Comparison of ENCODE assay signal across 8 cellular contexts in the genomic region with DNA sequence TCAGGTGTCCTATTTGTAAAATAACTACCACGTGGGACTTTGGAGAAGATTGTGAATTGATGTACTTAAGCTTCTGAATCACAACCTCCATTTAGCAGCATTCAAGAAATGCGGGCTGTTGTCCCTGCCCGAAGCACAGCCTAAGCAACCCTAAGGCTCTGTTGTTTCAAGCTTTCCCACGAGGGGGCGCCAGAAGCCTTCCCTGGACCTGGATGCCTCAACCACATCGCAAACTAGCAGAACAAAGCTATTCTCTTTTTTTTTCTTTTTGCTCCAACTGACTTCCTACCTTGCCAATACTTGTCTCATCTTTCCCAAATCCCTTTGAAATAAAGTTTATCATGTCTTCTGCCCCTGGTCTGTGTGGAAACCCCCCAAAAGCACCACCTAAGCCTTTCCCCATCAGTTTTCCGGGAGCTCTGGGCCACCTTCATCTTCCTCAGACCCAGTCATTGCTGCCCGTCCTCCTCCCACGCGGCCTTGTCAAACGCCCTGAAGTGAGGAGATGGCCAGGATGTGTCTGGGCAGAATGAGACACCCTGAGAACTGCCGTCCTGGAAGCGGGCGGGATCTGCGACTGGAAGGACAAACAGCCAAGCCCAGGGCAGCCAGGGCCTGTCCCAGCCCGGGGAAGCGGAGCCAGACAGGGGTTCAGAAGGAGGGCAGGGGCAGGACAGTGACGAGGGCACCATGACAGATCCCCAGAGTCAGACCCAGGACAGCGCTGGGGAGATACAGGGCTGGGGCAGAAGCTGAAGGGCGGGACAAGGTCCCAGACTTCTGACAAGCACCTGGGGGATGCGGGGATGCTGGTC.
A peak's percentile ranks its signal among the peaks of the same experiment; 100 is the strongest.
DNase-seq lines count a peak whose midpoint lies in the region; ATAC-seq, FAIRE-seq and TF ChIP-seq lines count a peak whose summit lies in the region.

No MANE protein-coding gene starts in this region.

- H3K4me1 ChIP-seq in A673 (ENCODE audit: insufficient read depth, low read length, poor library complexity, severe bottlenecking), result no peaks in the 10 kb centered on the region
- H3K4me1 ChIP-seq in breast epithelium, result no peaks in the 10 kb centered on the region

- no TSS peak for BruUV-seq in A673 (replicated peaks; lab: Mats Ljungman, UMichigan)

- H3K27me3 ChIP-seq in A673 (replicated peaks; ENCODE audit: insufficient read depth, low read depth, low read length, poor library complexity) (peaks cover 28% of the 10 kb centered on the region), WERI-Rb-1 (ENCODE audit: insufficient read depth, low read depth, severe bottlenecking) (no peaks in the 10 kb centered on the region), breast epithelium (no peaks in the 10 kb centered on the region)

- H3K4me3 ChIP-seq in A673 (ENCODE audit: low read depth, low read length, poor library complexity, severe bottlenecking) (no peak overlapping the region), WERI-Rb-1 (ENCODE audit: low read depth, low read length) (no peak overlapping the region), breast epithelium (no peak overlapping the region)

- FAIRE-seq in islet of Langerhans (lab: Jason Lieb, UNC), result peak; percentile 71

- H3K36me3 ChIP-seq in A673 (ENCODE audit: insufficient read depth, low read length, poor library complexity, severe bottlenecking) (no peaks in the 10 kb centered on the region), WERI-Rb-1 (no peaks in the 10 kb centered on the region), breast epithelium (no peaks in the 10 kb centered on the region)

- H3K27ac ChIP-seq in A673 (ENCODE audit: low read depth, low read length, poor library complexity, severe bottlenecking), result no peak overlapping the region
- peak overlapping the region; percentile 56 for H3K27ac ChIP-seq in WERI-Rb-1
- H3K27ac ChIP-seq in breast epithelium, result no peak overlapping the region

- ATAC-seq in GM18907 (IDR thresholded peaks at IDR 0.05; ENCODE audit: unreplicated experiment) (peak; percentile 51), HG03280 (IDR thresholded peaks at IDR 0.05; ENCODE audit: unreplicated experiment) (no peak)

- DNase-seq in A673 (ENCODE audit: low spot score) (peak; percentile 83), NCI-H2081 (lab: John Stamatoyannopoulos, UW) (peak; percentile 57 to 62), WERI-Rb-1 (peak; percentile 87), breast epithelium (ENCODE audit: low spot score in 2 of 2) (peak; percentile 59 to 71)
- DNase-seq in stimulated activated CD4-positive, alpha-beta T cell treated with anti-CD3 and anti-CD28 coated beads, Interleukin-1b, Interleukin-23, amount 100 ng/mL, for 1 hour (ENCODE audit: low read depth in 2 of 2), result peak; percentile 32 to 80

- peak; percentile 91 for TF ChIP-seq CTCF in A673 (conservative IDR thresholded peaks at IDR 0.05; ENCODE audit: low read depth, low read length)
- peak; percentile 91 for TF ChIP-seq CTCF in WERI-Rb-1 (IDR thresholded peaks at IDR 0.05; ENCODE audit: low read depth, low read length)
- TF ChIP-seq CTCF in breast epithelium (IDR thresholded peaks at IDR 0.05), result peak; percentile 38 to 86 (median 72)

- H3K9me3 ChIP-seq in A673 (ENCODE audit: low read depth, low read length, poor library complexity, severe bottlenecking), result no peaks in the 10 kb centered on the region
- H3K9me3 ChIP-seq in WERI-Rb-1 (ENCODE audit: severe bottlenecking), result no peaks in the 10 kb centered on the region
- peaks cover 4 to 6% of the 10 kb centered on the region in 2 donors for H3K9me3 ChIP-seq in breast epithelium

- POLR2A ChIA-PET in A673 (lab: Charles Lee; ENCODE audit: low non-redundant PET), result no interaction called here

- CTCF ChIA-PET in A673 (lab: Charles Lee), result interaction anchor here (0.6 to 3.4 kb wide), 12 partner anchors 8 to 161 kb away, joined by 3 to 87 read pairs (median 6); no protein-coding TSS in a partner anchor

- intact Hi-C loops in A673 (cut with micrococcal nuclease; ENCODE audit: unreplicated experiment) (loop anchor here (1.0 kb wide), 2 partner anchors 137 to 161 kb away; no protein-coding TSS in a partner anchor), breast epithelium (cut with DNase I; ENCODE audit: low total_unique reads) (loop anchor here (10.0 kb wide), 1 partner anchor 142 kb away; no protein-coding TSS in a partner anchor)

- TF ChIP-seq POLR2A in breast epithelium (IDR thresholded peaks at IDR 0.05), result no peak
